8 cellular contexts compared by ENCODE assay signal in genomic region chr3:183265713-183266417, GRCh38. TPM values are rescaled to one million over a fixed set of nuclear protein-coding genes. Genes with fewer than 3 reads are reported as not detected.
DNase-seq lines count a peak whose midpoint lies in the region; ATAC-seq, FAIRE-seq and TF ChIP-seq lines count a peak whose summit lies in the region.

No MANE protein-coding gene starts in this region.

- H3K4me2 ChIP-seq in GM23338 (peak overlapping the region; percentile 54), H1 (ENCODE audit: insufficient read depth in 1 of 2, low read depth in 2 of 2, low read length in 2 of 2) (peak overlapping the region; percentile 27 to 69)

- no peak for FAIRE-seq in H1 (lab: Jason Lieb, UNC)

- H3K18ac ChIP-seq in H1 (ENCODE audit: extremely low read depth, low read length): 0 out of 2 replicates have a peak overlapping the region, but pooled peaks have one; percentile 60

- no peak overlapping the region for H3K56ac ChIP-seq in H1 (replicated peaks; ENCODE audit: insufficient read length, low read depth, low read length)

- no peak overlapping the region for H3K4ac ChIP-seq in H1 (replicated peaks; ENCODE audit: insufficient read length, low read depth, low read length)

- 51% methylated on average over 5 of the region's 5 CpGs; no CpG with 5 or more reads in 1 of the 2 experiments for WGBS in H1 (ENCODE audit: extremely low coverage in 1 of 2, insufficient coverage in 1 of 2, insufficient read length in 1 of 2, insufficient replicate concordance in 2 of 2, low coverage in 1 of 2, low lambda C conversion rate in 2 of 2, missing lambda C conversion rate in 1 of 2), 2 experiments

- peak in 1 of 2 experiments; percentile 24; a peak in 1 of 3 replicates for TF ChIP-seq POLR2A in H1 (IDR thresholded peaks at IDR 0.05; ENCODE audit: control extremely low read depth in 1 of 2, low read depth in 2 of 2, low read length in 2 of 2)

- no peak overlapping the region; a peak in 1 of 7 replicates for H3K9ac ChIP-seq in H1 (replicated peaks in 1 of 4; ENCODE audit: extremely low read depth in 1 of 4, low read depth in 3 of 4, low read length in 3 of 4)

- no peak overlapping the region; the same call in 1 of the 2 replicates for H2AK5ac ChIP-seq in H1 (ENCODE audit: low read depth, low read length)

- peaks cover 54% of the 10 kb centered on the region for H3K4me1 ChIP-seq in GM23338 (ENCODE audit: insufficient read depth)
- H3K4me1 ChIP-seq in Panc1 (ENCODE audit: control insufficient read depth, insufficient read depth, low read length): peaks cover 38% of the 10 kb centered on the region
- H3K4me1 ChIP-seq in H1 (replicated peaks in 1 of 4; ENCODE audit: control insufficient read depth in 3 of 4, insufficient read depth in 4 of 4, low read length in 3 of 4): peaks cover 18 to 44% (median 24%) of the 10 kb centered on the region in 4 experiments

- H3K79me1 ChIP-seq in H1 (ENCODE audit: low read depth, low read length): 0 out of 2 replicates have a peak, but pooled peaks cover 3% of the 10 kb centered on the region

- H3K27me3 Mint-ChIP-seq in GM23338 (ENCODE audit: insufficient read depth, low read depth, poor library complexity) (peaks cover 4% of the 10 kb centered on the region), glutamatergic neuron (ENCODE audit: unreplicated experiment) (no peaks in the 10 kb centered on the region)

- H3K4me3 Mint-ChIP-seq in GM23338: no peak overlapping the region
- H3K4me3 Mint-ChIP-seq in glutamatergic neuron (ENCODE audit: unreplicated experiment): no peak overlapping the region

- ATAC-seq in GM23338 (peak; percentile 7; the same call in 2 of the 3 replicates), Panc1 (peak; percentile 86), HG03378 (IDR thresholded peaks at IDR 0.05; ENCODE audit: unreplicated experiment) (no peak), GM21737 (IDR thresholded peaks at IDR 0.05; ENCODE audit: unreplicated experiment) (no peak)

- H3K79me2 ChIP-seq in GM23338 (replicated peaks; ENCODE audit: insufficient read depth): peaks cover 19% of the 10 kb centered on the region
- H3K79me2 ChIP-seq in H1 (ENCODE audit: control insufficient read depth in 1 of 2, insufficient read depth in 2 of 2, low read length in 2 of 2): peaks cover 0 to 16% of the 10 kb centered on the region in 2 experiments; a peak in 1 of 4 replicates

- H3K4me1 Mint-ChIP-seq in GM23338 (peaks cover 26% of the 10 kb centered on the region), glutamatergic neuron (ENCODE audit: low read depth, unreplicated experiment) (peaks cover 4% of the 10 kb centered on the region)

- H3K27ac Mint-ChIP-seq in GM23338 (no peak overlapping the region), glutamatergic neuron (ENCODE audit: unreplicated experiment) (no peak overlapping the region)

- H4K20me1 ChIP-seq in GM23338 (replicated peaks; ENCODE audit: insufficient read depth): no peaks in the 10 kb centered on the region
- H4K20me1 ChIP-seq in H1 (replicated peaks in 1 of 2; ENCODE audit: control insufficient read depth in 1 of 2, insufficient read depth in 2 of 2, low read length in 2 of 2): peaks cover 0 to 2% of the 10 kb centered on the region in 2 experiments

- no peaks in the 10 kb centered on the region for H3K9me3 Mint-ChIP-seq in GM23338
- no peaks in the 10 kb centered on the region for H3K9me3 Mint-ChIP-seq in glutamatergic neuron (ENCODE audit: unreplicated experiment)

- no peak overlapping the region for H4K8ac ChIP-seq in H1 (ENCODE audit: extremely low read depth, insufficient read depth, low read length)

- no peaks in the 10 kb centered on the region for H3K36me3 ChIP-seq in GM23338 (ENCODE audit: insufficient read depth)
- H3K36me3 ChIP-seq in Panc1 (ENCODE audit: control insufficient read depth, insufficient read depth, low read length): no peaks in the 10 kb centered on the region
- H3K36me3 ChIP-seq in H1 (ENCODE audit: control insufficient read depth in 2 of 4, insufficient read depth in 4 of 4, low read length in 3 of 4): peaks cover 0 to 6% (median 3%) of the 10 kb centered on the region in 4 experiments; a peak in 2 of 8 replicates

- H3K14ac ChIP-seq in H1 (ENCODE audit: insufficient read length): no peak overlapping the region

- H3K9me3 ChIP-seq in Panc1 (ENCODE audit: control insufficient read depth, insufficient read depth, low read depth, low read length) (no peaks in the 10 kb centered on the region), H1 (ENCODE audit: insufficient read depth in 2 of 2, low read depth in 1 of 2, low read length in 1 of 2) (no peaks in the 10 kb centered on the region)

- in situ Hi-C loops in Panc1 (cut with HindIII; ENCODE audit: low pct_unique_long_range_greater_than_20kb, low sequenced_read_pairs): no loop called here

- H2AFZ ChIP-seq in GM23338: no peak overlapping the region
- no peak overlapping the region; the same call in 1 of the 2 replicates for H2AFZ ChIP-seq in H1 (ENCODE audit: low read length)

- peak overlapping the region; percentile 44 for H3K4me3 ChIP-seq in GM23338
- peak overlapping the region in 1 of 2 experiments; percentile 41; a peak in 3 of 4 replicates for H3K4me3 ChIP-seq in Panc1 (ENCODE audit: low read depth in 2 of 2, low read length in 2 of 2)
- H3K4me3 ChIP-seq in H1 (ENCODE audit: extremely low read depth in 1 of 4, insufficient read depth in 2 of 4, low read depth in 3 of 4, low read length in 4 of 4): peak overlapping the region in 2 of 4 experiments; percentile 32 to 48; a peak in 3 of 8 replicates

- H3K27ac ChIP-seq in GM23338 (ENCODE audit: low read depth): peak overlapping the region; percentile 88
- H3K27ac ChIP-seq in Panc1 (ENCODE audit: low read length): peak overlapping the region; percentile 68
- H3K27ac ChIP-seq in H1 (ENCODE audit: low read depth, low read length): peak overlapping the region; percentile 74

- no peak overlapping the region for H2BK15ac ChIP-seq in H1 (ENCODE audit: low read length)

- H3K23me2 ChIP-seq in H1 (ENCODE audit: low read depth, low read length): no peaks in the 10 kb centered on the region; the same call in 1 of the 2 replicates

- H2BK20ac ChIP-seq in H1 (ENCODE audit: low read length): 0 out of 2 replicates have a peak overlapping the region, but pooled peaks have one; percentile 17

- DNase-seq in GM23338 (ENCODE audit: low spot score): peak; percentile 59
- peak; percentile 97 for DNase-seq in Panc1 (ENCODE audit: low read depth, low spot score)
- DNase-seq in H1 (ENCODE audit: low read depth in 1 of 2, low spot score in 2 of 2): no peak
- peak; percentile 63 for DNase-seq in retina
- DNase-seq in glutamatergic neuron: no peak
- no peak for DNase-seq in midbrain (lab: John Stamatoyannopoulos, UW)

- no peak for TF ChIP-seq RAD21 in H1 (IDR thresholded peaks at IDR 0.05 in 1 of 2, conservative IDR thresholded peaks at IDR 0.05 in 1 of 2; ENCODE audit: low read depth in 2 of 2, low read length in 2 of 2)

- no peaks in the 10 kb centered on the region for H3F3A ChIP-seq in GM23338 (replicated peaks; ENCODE audit: low read depth)

- H4K5ac ChIP-seq in H1 (ENCODE audit: insufficient read length, low read depth, low read length): no peak overlapping the region

- no peak overlapping the region for H2BK120ac ChIP-seq in H1 (replicated peaks; ENCODE audit: low read depth, low read length)

- H3K23ac ChIP-seq in H1 (ENCODE audit: insufficient read length): no peak overlapping the region

- H3K36me3 Mint-ChIP-seq in GM23338 (ENCODE audit: low read depth) (peaks cover 6% of the 10 kb centered on the region; the same call in 2 of the 3 replicates), glutamatergic neuron (ENCODE audit: unreplicated experiment) (no peaks in the 10 kb centered on the region)

- no peak overlapping the region for H2BK12ac ChIP-seq in H1 (ENCODE audit: low read depth, low read length)

- CTCF ChIA-PET in Panc1 (lab: Charles Lee): no interaction called here
- CTCF ChIA-PET in H1 (lab: Charles Lee; ENCODE audit: partially characterized antibody): interaction anchor here (1.0 to 1.9 kb wide), 3 partner anchors 15 to 106 kb away, joined by 3 to 5 read pairs (median 3); no protein-coding TSS in a partner anchor

- no peaks in the 10 kb centered on the region; the same call in 1 of the 2 replicates for H3K9me2 ChIP-seq in GM23338 (ENCODE audit: insufficient read depth)

- H4K91ac ChIP-seq in H1 (replicated peaks; ENCODE audit: insufficient read length, low read length): peak overlapping the region; percentile 2

- POLR2A ChIA-PET in Panc1 (lab: Charles Lee) (interaction anchor here (0.5 to 1.1 kb wide), 2 partner anchors 9 to 49 kb away, joined by 4 to 5 read pairs; no protein-coding TSS in a partner anchor), H1 (lab: Charles Lee; ENCODE audit: partially characterized antibody) (interaction anchor here (0.6 to 2.5 kb wide), 8 partner anchors 11 to 120 kb away, joined by 3 to 25 read pairs (median 4); partner anchors contain the start of gene B3GNT5)

- TF ChIP-seq EP300 in H1 (IDR thresholded peaks at IDR 0.05; ENCODE audit: borderline replicate concordance in 1 of 2, low read depth in 2 of 2, low read length in 2 of 2): no peak

- no TSS peak for BruUV-seq in Panc1 (replicated peaks; lab: Mats Ljungman, UMichigan)

- H2BK5ac ChIP-seq in H1 (ENCODE audit: low read depth, low read length): no peak overlapping the region

- TF ChIP-seq CTCF in GM23338 (conservative IDR thresholded peaks at IDR 0.05; ENCODE audit: low read depth in 2 of 2) (no peak), Panc1 (IDR thresholded peaks at IDR 0.05) (no peak), H1 (IDR thresholded peaks at IDR 0.05; ENCODE audit: control extremely low read depth in 1 of 3, insufficient read depth in 1 of 3, low read depth in 1 of 3, low read length in 3 of 3) (no peak), glutamatergic neuron (IDR thresholded peaks at IDR 0.05; ENCODE audit: partially characterized antibody, unreplicated experiment) (no peak)

- intact Hi-C loops in Panc1 (cut with micrococcal nuclease; ENCODE audit: unreplicated experiment): no loop called here

- no peaks in the 10 kb centered on the region for H3K27me3 ChIP-seq in GM23338 (ENCODE audit: insufficient read depth)
- no peaks in the 10 kb centered on the region for H3K27me3 ChIP-seq in Panc1 (ENCODE audit: control insufficient read depth, insufficient read depth, low read length)
- H3K27me3 ChIP-seq in H1 (replicated peaks in 1 of 4; ENCODE audit: control insufficient read depth in 3 of 4, extremely low read depth in 1 of 4, insufficient read depth in 3 of 4, low read length in 3 of 4): no peaks in the 10 kb centered on the region

RNA-seq across cellular contexts. Expression of gene B3GNT5, which starts 12.8 kb away (rescaled TPM):
- total RNA-seq in GM23338 (2014; rRNA removed; shearing (Covaris generic)): 3.9 and 4.9 TPM in 2 replicates
- 5.1 and 6.4 TPM in 2 replicates for polyA plus RNA-seq in GM23338 (2016; fragmentation: Nextera tagmentation; extraction: Ambion mirVana)
- 22.8 TPM for total RNA-seq in Panc1 (2021; ENCODE audit: unreplicated experiment)
- polyA plus RNA-seq in Panc1 (2012; ENCODE audit: insufficient read length): 9.7 TPM
- 8.0 and 9.7 TPM in 2 replicates for total RNA-seq in H1 (2021; fragmentation: NEBNext Ultra II Directional; extraction: Animal tissue kit (Norgen Biotek cat#: 25700))
- polyA plus RNA-seq in H1 (2011; rRNA removed): 1.7 and 2.4 TPM in 2 replicates
- polyA plus RNA-seq in H1 (2011; cell fraction: cytosol; rRNA removed): 2.9 TPM
- 1.7 TPM for polyA plus RNA-seq in H1 (2011; cell fraction: nucleus; rRNA removed)
- 2.8 to 6.5 TPM (median 4.6 TPM) in 4 replicates for polyA plus RNA-seq in H1 (2012, experiment 1 of 2)
- polyA plus RNA-seq in H1 (2012, experiment 2 of 2): 0.29 TPM
- polyA plus RNA-seq in H1 (2013, experiment 1 of 2): 5.3 TPM
- polyA plus RNA-seq in H1 (2013, experiment 2 of 2): 6.0 TPM
- polyA minus RNA-seq in H1 (2011; rRNA and poly(A)+ RNA removed): 6.2 and 9.8 TPM in 2 replicates
- polyA minus RNA-seq in H1 (2011; cell fraction: cytosol; rRNA and poly(A)+ RNA removed): 4.0 TPM
- 13.1 TPM for polyA minus RNA-seq in H1 (2011; cell fraction: nucleus; rRNA and poly(A)+ RNA removed)
- 2.9 TPM for total RNA-seq in glutamatergic neuron (ENCODE audit: unreplicated experiment)

Comparison
In these comparisons a context has a peak if more than half of its experiments do, and no peak if none do; other contexts are left out.
1. ATAC-seq: peak in GM23338 (single experiment) and Panc1 (single experiment); none in HG03378 (single experiment) and GM21737 (single experiment).
2. DNase-seq: peak in GM23338 (single experiment), Panc1 (single experiment) and retina (single experiment); none in H1 (0 of 2), glutamatergic neuron (single experiment) and midbrain (single experiment).
3. Peak in every context shown above with its lines, with median percentiles within 50 percentile points of each other: H3K27ac ChIP-seq.